In genomic region chrX:43349363-43349762, GRCh38 we compare ENCODE assay signal across 7 cellular contexts.
DNase-seq lines count a peak whose midpoint lies in the region; ATAC-seq lines count a peak whose summit lies in the region.

No MANE protein-coding gene starts in this region.

- H3K27me3 Mint-ChIP-seq in activated CD4-positive, alpha-beta memory T cell treated with anti-CD3 and anti-CD28 coated beads for 36 hours: no peaks in the 10 kb centered on the region

- H3K9me3 Mint-ChIP-seq in activated CD4-positive, alpha-beta memory T cell treated with anti-CD3 and anti-CD28 coated beads for 36 hours: no peaks in the 10 kb centered on the region

- no peaks in the 10 kb centered on the region for H3K36me3 Mint-ChIP-seq in activated CD4-positive, alpha-beta memory T cell treated with anti-CD3 and anti-CD28 coated beads for 36 hours

- CTCF ChIA-PET in activated CD4-positive, alpha-beta memory T cell treated with anti-CD3 and anti-CD28 coated beads for 36 hours (lab: Charles Lee): interaction anchor here (0.6 to 2.1 kb wide), 14 partner anchors 8 to 1149 kb away, joined by 3 to 22 read pairs (median 4); no protein-coding TSS in a partner anchor

- POLR2A ChIA-PET in activated CD4-positive, alpha-beta memory T cell treated with anti-CD3 and anti-CD28 coated beads for 36 hours (lab: Charles Lee): no interaction called here

- H3K27ac Mint-ChIP-seq in activated CD4-positive, alpha-beta memory T cell treated with anti-CD3 and anti-CD28 coated beads for 36 hours: no peak overlapping the region

- intact Hi-C loops in activated CD4-positive, alpha-beta memory T cell treated with anti-CD3 and anti-CD28 coated beads for 36 hours (cut with micrococcal nuclease): loop anchor here (5.0 kb wide), 1 partner anchor 208 kb away; no protein-coding TSS in a partner anchor

- DNase-seq in GDM1 (lab: John Stamatoyannopoulos, UW): peak; percentile 24
- peak; percentile 24 for DNase-seq in M059J (ENCODE audit: low read depth)
- DNase-seq in activated CD4-positive, alpha-beta memory T cell treated with anti-CD3 and anti-CD28 coated beads for 36 hours: peak; percentile 44
- peak; percentile 2 for DNase-seq in germinal center (ENCODE audit: low spot score)
- peak; percentile 1 to 22 for DNase-seq in stimulated activated CD4-positive, alpha-beta T cell treated with anti-CD3 and anti-CD28 coated beads, Interleukin-1b, Interleukin-23, amount 100 ng/mL, for 4 hours (ENCODE audit: low read depth in 2 of 2)

- ATAC-seq in GM21381 (IDR thresholded peaks at IDR 0.05; ENCODE audit: unreplicated experiment): peak; percentile 82
- no peak for ATAC-seq in GM19397 (IDR thresholded peaks at IDR 0.05; ENCODE audit: unreplicated experiment)

- H3K4me1 Mint-ChIP-seq in activated CD4-positive, alpha-beta memory T cell treated with anti-CD3 and anti-CD28 coated beads for 36 hours (ENCODE audit: low read depth): peaks cover 6% of the 10 kb centered on the region

- H3K4me3 Mint-ChIP-seq in activated CD4-positive, alpha-beta memory T cell treated with anti-CD3 and anti-CD28 coated beads for 36 hours: no peak overlapping the region
